Comparison of ENCODE assay signal across 1 cellular context in genomic region chr16:56632160-56632847, GRCh38.
TF ChIP-seq lines count a peak whose summit lies in the region.

TSS of gene MT1M (plus strand) at chr16:56632659. CDS start at chr16:56632732, 73 bp downstream.

TF ChIP-seq in HepG2, 621 proteins besides CTCF, POLR2A, EP300 and RAD21 (continued from another document):
- TF ChIP-seq ZNF282 (IDR thresholded peaks at IDR 0.05; ENCODE audit: partially characterized antibody): no peak
- TF ChIP-seq, protein P1, sequence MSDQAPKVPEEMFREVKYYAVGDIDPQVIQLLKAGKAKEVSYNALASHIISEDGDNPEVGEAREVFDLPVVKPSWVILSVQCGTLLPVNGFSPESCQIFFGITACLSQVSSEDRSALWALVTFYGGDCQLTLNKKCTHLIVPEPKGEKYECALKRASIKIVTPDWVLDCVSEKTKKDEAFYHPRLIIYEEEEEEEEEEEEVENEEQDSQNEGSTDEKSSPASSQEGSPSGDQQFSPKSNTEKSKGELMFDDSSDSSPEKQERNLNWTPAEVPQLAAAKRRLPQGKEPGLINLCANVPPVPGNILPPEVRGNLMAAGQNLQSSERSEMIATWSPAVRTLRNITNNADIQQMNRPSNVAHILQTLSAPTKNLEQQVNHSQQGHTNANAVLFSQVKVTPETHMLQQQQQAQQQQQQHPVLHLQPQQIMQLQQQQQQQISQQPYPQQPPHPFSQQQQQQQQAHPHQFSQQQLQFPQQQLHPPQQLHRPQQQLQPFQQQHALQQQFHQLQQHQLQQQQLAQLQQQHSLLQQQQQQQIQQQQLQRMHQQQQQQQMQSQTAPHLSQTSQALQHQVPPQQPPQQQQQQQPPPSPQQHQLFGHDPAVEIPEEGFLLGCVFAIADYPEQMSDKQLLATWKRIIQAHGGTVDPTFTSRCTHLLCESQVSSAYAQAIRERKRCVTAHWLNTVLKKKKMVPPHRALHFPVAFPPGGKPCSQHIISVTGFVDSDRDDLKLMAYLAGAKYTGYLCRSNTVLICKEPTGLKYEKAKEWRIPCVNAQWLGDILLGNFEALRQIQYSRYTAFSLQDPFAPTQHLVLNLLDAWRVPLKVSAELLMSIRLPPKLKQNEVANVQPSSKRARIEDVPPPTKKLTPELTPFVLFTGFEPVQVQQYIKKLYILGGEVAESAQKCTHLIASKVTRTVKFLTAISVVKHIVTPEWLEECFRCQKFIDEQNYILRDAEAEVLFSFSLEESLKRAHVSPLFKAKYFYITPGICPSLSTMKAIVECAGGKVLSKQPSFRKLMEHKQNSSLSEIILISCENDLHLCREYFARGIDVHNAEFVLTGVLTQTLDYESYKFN (CRISPR knock-in tag; conservative IDR thresholded peaks at IDR 0.05): no peak
- TF ChIP-seq ZNF547 (CRISPR knock-in tag; IDR thresholded peaks at IDR 0.05): no peak
- no peak for TF ChIP-seq MAZ (IDR thresholded peaks at IDR 0.05; ENCODE audit: borderline replicate concordance, low read depth, low read length)
- no peak; the same call in 1 of the 2 replicates for TF ChIP-seq MAZ (CRISPR knock-in tag; IDR thresholded peaks at IDR 0.05; ENCODE audit: low read depth)
- TF ChIP-seq TIGD3 (CRISPR knock-in tag; IDR thresholded peaks at IDR 0.05; ENCODE audit: borderline replicate concordance): 0 out of 2 replicates have a peak, but pooled peaks have one; percentile 65
- TF ChIP-seq DNMT3B (CRISPR knock-in tag; conservative IDR thresholded peaks at IDR 0.05): no peak
- TF ChIP-seq ARNTL (CRISPR knock-in tag; IDR thresholded peaks at IDR 0.05): no peak
- TF ChIP-seq, protein P2, sequence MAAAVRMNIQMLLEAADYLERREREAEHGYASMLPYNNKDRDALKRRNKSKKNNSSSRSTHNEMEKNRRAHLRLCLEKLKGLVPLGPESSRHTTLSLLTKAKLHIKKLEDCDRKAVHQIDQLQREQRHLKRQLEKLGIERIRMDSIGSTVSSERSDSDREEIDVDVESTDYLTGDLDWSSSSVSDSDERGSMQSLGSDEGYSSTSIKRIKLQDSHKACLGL (CRISPR knock-in tag; IDR thresholded peaks at IDR 0.05): peak; percentile 25; the same call in 1 of the 2 replicates
- peak; percentile 43; the same call in 1 of the 2 replicates for TF ChIP-seq ZNF224 (CRISPR knock-in tag; IDR thresholded peaks at IDR 0.05)
- no peak for TF ChIP-seq RORA (CRISPR knock-in tag; IDR thresholded peaks at IDR 0.05)
- no peak for TF ChIP-seq ZBTB34 (CRISPR knock-in tag; IDR thresholded peaks at IDR 0.05)
- TF ChIP-seq ZNF781 (CRISPR knock-in tag; IDR thresholded peaks at IDR 0.05; ENCODE audit: borderline replicate concordance, not compliant biosample characterization): peak; percentile 3
- TF ChIP-seq ZNF205 (CRISPR knock-in tag; IDR thresholded peaks at IDR 0.05): no peak
- 0 out of 2 replicates have a peak, but pooled peaks have one; percentile 24 for TF ChIP-seq ZNF451 (CRISPR knock-in tag; IDR thresholded peaks at IDR 0.05)
- TF ChIP-seq HOXA7 (CRISPR knock-in tag; IDR thresholded peaks at IDR 0.05): no peak
- no peak for TF ChIP-seq ZNF337 (CRISPR knock-in tag; IDR thresholded peaks at IDR 0.05; ENCODE audit: borderline replicate concordance, low read depth)
- TF ChIP-seq, protein P3, sequence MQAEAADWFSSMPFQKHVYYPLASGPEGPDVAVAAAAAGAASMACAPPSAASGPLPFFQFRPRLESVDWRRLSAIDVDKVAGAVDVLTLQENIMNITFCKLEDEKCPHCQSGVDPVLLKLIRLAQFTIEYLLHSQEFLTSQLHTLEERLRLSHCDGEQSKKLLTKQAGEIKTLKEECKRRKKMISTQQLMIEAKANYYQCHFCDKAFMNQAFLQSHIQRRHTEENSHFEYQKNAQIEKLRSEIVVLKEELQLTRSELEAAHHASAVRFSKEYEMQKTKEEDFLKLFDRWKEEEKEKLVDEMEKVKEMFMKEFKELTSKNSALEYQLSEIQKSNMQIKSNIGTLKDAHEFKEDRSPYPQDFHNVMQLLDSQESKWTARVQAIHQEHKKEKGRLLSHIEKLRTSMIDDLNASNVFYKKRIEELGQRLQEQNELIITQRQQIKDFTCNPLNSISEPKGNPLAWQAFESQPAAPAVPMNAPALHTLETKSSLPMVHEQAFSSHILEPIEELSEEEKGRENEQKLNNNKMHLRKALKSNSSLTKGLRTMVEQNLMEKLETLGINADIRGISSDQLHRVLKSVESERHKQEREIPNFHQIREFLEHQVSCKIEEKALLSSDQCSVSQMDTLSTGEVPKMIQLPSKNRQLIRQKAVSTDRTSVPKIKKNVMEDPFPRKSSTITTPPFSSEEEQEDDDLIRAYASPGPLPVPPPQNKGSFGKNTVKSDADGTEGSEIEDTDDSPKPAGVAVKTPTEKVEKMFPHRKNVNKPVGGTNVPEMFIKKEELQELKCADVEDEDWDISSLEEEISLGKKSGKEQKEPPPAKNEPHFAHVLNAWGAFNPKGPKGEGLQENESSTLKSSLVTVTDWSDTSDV (CRISPR knock-in tag; IDR thresholded peaks at IDR 0.05): no peak
- TF ChIP-seq ZNF530 (CRISPR knock-in tag; IDR thresholded peaks at IDR 0.05; ENCODE audit: low read depth): no peak
- TF ChIP-seq MAX (IDR thresholded peaks at IDR 0.05): no peak
- TF ChIP-seq DNMT1 (CRISPR knock-in tag; IDR thresholded peaks at IDR 0.05): 0 out of 2 replicates have a peak, but pooled peaks have one; percentile 31
- peak; percentile 97; the same call in 1 of the 2 replicates for TF ChIP-seq MTF2 (CRISPR knock-in tag; IDR thresholded peaks at IDR 0.05; ENCODE audit: borderline replicate concordance)
